In the genomic region with DNA sequence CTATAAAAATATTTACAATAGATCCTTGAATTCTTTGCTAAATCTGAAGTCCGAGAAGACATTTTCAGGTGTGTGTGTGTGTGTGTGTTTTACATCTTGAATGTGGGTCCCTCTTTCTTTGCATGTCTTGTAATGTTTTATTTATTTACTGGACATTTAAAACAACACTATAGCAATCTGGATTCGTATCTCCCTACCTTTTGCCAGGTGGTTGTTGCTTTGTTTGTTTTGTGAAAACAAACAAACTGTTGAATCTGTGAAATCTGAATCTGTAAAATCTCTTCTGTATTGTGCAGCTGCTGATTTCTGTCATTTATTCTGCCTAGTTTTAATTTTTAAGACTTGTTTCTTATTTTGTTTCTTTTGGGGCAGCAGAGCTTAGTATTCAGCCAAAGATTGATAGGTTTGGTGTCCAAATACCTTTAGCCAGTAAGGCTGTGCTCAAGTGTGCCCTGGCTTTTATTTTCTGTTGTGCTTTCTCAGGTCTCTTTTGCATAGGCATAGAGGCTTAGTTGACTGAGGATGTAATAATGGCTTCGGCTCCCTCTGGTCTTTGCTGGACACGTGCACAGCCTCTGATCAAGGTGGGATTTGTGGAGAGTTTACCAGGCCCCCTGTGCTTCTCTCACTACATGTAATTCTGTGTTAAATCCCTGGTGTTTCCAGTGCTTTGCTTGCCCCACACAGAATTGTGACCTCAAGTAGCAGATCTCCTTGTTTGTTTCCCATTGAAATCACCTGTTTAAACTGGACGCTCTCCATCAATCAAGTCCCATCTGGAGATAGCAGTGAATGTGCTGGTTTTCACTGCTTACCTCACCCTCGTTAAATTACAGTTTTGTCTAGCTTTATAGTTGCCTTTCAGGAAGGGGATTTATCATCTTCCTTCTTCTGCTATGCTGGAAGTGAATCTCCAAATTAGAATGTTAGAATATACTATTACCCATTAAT, we compare ENCODE assay signal across 11 cellular contexts.
DNase-seq lines count a peak whose midpoint lies in the region; ATAC-seq, FAIRE-seq and TF ChIP-seq lines count a peak whose summit lies in the region.
"Had no signal": no experiment of that assay in that cellular context is flagged by ENCODE, and none has a peak within 500 bp of the region (broad histone marks: within the 10 kb centered on the region; RNA-seq: fewer than 3 reads in every experiment).

No MANE protein-coding gene starts in this region.

- H3K27me3 ChIP-seq in body of pancreas (no peaks in the 10 kb centered on the region), pancreas (no peaks in the 10 kb centered on the region), foreskin keratinocyte (no peaks in the 10 kb centered on the region)

- H3K36me3 ChIP-seq in body of pancreas (replicated peaks in 1 of 2; ENCODE audit: insufficient read depth in 1 of 2, low read depth in 2 of 2) = peaks cover 0 to 3% of the 10 kb centered on the region in 2 donors
- H3K36me3 ChIP-seq in pancreas = peaks cover 0 to 7% (median 0%) of the 10 kb centered on the region in 3 donors

- H3K27ac ChIP-seq in body of pancreas = peak overlapping the region in 2 of 4 donors; percentile 19 to 69
- peak overlapping the region in 2 of 4 donors; percentile 2 to 39 for H3K27ac ChIP-seq in pancreas
- no peak overlapping the region for H3K27ac ChIP-seq in foreskin keratinocyte

- 17 to 25% methylated on average over 6 of the region's 6 CpGs for WGBS in body of pancreas, 2 donors
- WGBS in pancreas, 2 donors = 16 to 19% methylated on average over 6 of the region's 6 CpGs

- H3K4me3 ChIP-seq in body of pancreas (no peak overlapping the region), pancreas (no peak overlapping the region)

- intact Hi-C loops in body of pancreas (cut with DNase I) = no loop called here
- intact Hi-C loops in pancreas (cut with DNase I) = no loop called here

- no peak for DNase-seq in H54 (ENCODE audit: insufficient read length, low spot score)
- DNase-seq in NCI-H2081 treated with DMSO at 0.1 percent for 48 hours (lab: John Stamatoyannopoulos, UW) = peak; percentile 67
- peak in 1 of 4 donors; percentile 20 for DNase-seq in body of pancreas
- no peak for DNase-seq in pancreas
- DNase-seq in KG1 (lab: John Stamatoyannopoulos, UW) = no peak
- no peak for DNase-seq in foreskin keratinocyte
- no peak for DNase-seq in stimulated activated CD4-positive, alpha-beta T cell treated with anti-CD3 and anti-CD28 coated beads, Interleukin-12 subunit alpha, Interleukin-12 subunit beta, amount 100 ng/mL, for 4 hours
- DNase-seq in stimulated activated CD8-positive, alpha-beta memory T cell treated with anti-CD3 and anti-CD28 coated beads, Interleukin-4, amount 100 ng/mL, for 48 hours = no peak
- DNase-seq: activated naive CD4-positive, alpha-beta T cell treated with anti-CD3 and anti-CD28 coated beads, Interleukin-2, amount 10 ng/mL, durations not matched to agents 7 days and 5 days; left cardiac atrium; MV-4-11 had no signal

- TF ChIP-seq POLR2A in H54 (IDR thresholded peaks at IDR 0.05; ENCODE audit: low read depth, low read length) (no peak), body of pancreas (IDR thresholded peaks at IDR 0.05) (no peak)

- H3K4me1 ChIP-seq in body of pancreas (peaks cover 34% of the 10 kb centered on the region), pancreas (peaks cover 8 to 36% (median 15%) of the 10 kb centered on the region in 3 donors), foreskin keratinocyte (no peaks in the 10 kb centered on the region)

- FAIRE-seq in H54 (lab: Jason Lieb, UNC) (peak; percentile 67), pancreas (lab: Jason Lieb, UNC) (no peak)

- ATAC-seq in body of pancreas (peak; percentile 70), pancreas (peak; percentile 82 to 91 (median 85)), foreskin keratinocyte (no peak)

- TF ChIP-seq CTCF in body of pancreas (IDR thresholded peaks at IDR 0.05) (no peak), pancreas (IDR thresholded peaks at IDR 0.05) (no peak), foreskin keratinocyte (conservative IDR thresholded peaks at IDR 0.05) (no peak)

- no peaks in the 10 kb centered on the region for H3K9me3 ChIP-seq in body of pancreas
- no peaks in the 10 kb centered on the region for H3K9me3 ChIP-seq in pancreas
